Comparison of ENCODE assay signal across 30 cellular contexts in the genomic region with DNA sequence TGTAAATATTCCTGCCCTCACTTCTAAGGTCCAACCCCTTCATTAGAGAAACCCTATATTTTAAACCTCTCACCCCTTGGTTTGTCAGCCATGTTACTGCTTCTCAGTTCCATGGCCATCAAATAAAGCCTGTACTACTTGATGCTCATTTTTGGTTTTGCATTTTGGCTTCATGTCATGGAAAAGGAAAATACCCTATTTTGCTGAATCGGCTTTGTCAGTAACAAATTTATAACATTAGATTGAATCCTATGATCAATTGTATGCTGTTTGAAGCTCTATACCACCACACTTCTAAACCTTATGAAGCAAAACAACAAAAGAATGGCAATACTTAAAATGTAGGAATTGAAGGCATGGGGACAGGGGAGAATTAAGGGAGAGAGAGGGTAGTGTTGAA.
"Had no signal": no experiment of that assay in that cellular context is flagged by ENCODE, and none has a peak within 500 bp of the region (broad histone marks: within the 10 kb centered on the region; RNA-seq: fewer than 3 reads in every experiment).

No MANE protein-coding gene starts in this region.

- H3K4me2 ChIP-seq: neural progenitor cell had no signal

- DNase-seq: hypothalamus; immature natural killer cell; kidney; left colon; left lung; lower lobe of right lung; mammary epithelial cell; mesenchymal stem cell; naive B cell; natural killer cell; nephron progenitor cell; pancreas; posterior cingulate gyrus; retina; right cardiac atrium; sigmoid colon; small intestine; spleen; stimulated activated CD4-positive, alpha-beta T cell treated with anti-CD3 and anti-CD28 coated beads, Interleukin-4, amount 100 ng/mL, for 24 hours; stimulated activated naive CD4-positive, alpha-beta T cell; tibial artery; trophoblast cell; upper lobe of right lung; uterus had no signal

- ATAC-seq: left colon; left lung; lower lobe of right lung; natural killer cell; pancreas; right cardiac atrium; stimulated activated effector memory CD8-positive, alpha-beta T cell treated with anti-CD3 and anti-CD28 coated beads, Interleukin-12 subunit alpha, Interleukin-12 subunit beta, amount 100 ng/mL, for 72 hours; upper lobe of right lung had no signal

- H3K9ac ChIP-seq: neural progenitor cell had no signal

- H3K4me1 ChIP-seq: left lung, lower lobe of right lung, neural progenitor cell, pancreas, prostate gland, sigmoid colon, spleen, suprapubic skin, tibial artery, upper lobe of right lung, uterus had no signal

- H2AFZ ChIP-seq: neural progenitor cell had no signal

- FAIRE-seq: islet of Langerhans, kidney, pancreas, small intestine had no signal

- H3K36me3 ChIP-seq: left lung, lower lobe of right lung, neural progenitor cell, pancreas, prostate gland, sigmoid colon, spleen, suprapubic skin, thoracic aorta, tibial artery, upper lobe of right lung, uterus had no signal

- H3K9me3 ChIP-seq: pancreas, prostate gland, sigmoid colon, suprapubic skin, thoracic aorta, tibial artery, uterus had no signal

- H3K27ac ChIP-seq: left lung, lower lobe of right lung, neural progenitor cell, pancreas, prostate gland, sigmoid colon, spleen, suprapubic skin, thoracic aorta, tibial artery, upper lobe of right lung, uterus had no signal

- H3K27me3 ChIP-seq: left lung, neural progenitor cell, pancreas, sigmoid colon, spleen, suprapubic skin, tibial artery, upper lobe of right lung, uterus had no signal

- H3K4me3 ChIP-seq: left lung, lower lobe of right lung, neural progenitor cell, pancreas, prostate gland, sigmoid colon, spleen, suprapubic skin, thoracic aorta, tibial artery, upper lobe of right lung, uterus had no signal
